8 cellular contexts compared by ENCODE assay signal in genomic region chr6:112087916-112088315, GRCh38. TPM values are rescaled to one million over a fixed set of nuclear protein-coding genes. Genes with fewer than 3 reads are reported as not detected.
DNase-seq lines count a peak whose midpoint lies in the region; ATAC-seq and TF ChIP-seq lines count a peak whose summit lies in the region.

No MANE protein-coding gene starts in this region.

- H3K36me3 Mint-ChIP-seq in stimulated activated memory B cell treated with anti-CD40 and anti-IgM and Interleukin-4, amounts not matched to agents 10 μg/mL and 1 μg/mL and 100 μg/mL, for 72 hours = peaks cover 6% of the 10 kb centered on the region

- peak overlapping the region; percentile 17 for H3K4me3 ChIP-seq in GM12875 (ENCODE audit: low read depth, low read length)
- H3K4me3 ChIP-seq in SJCRH30 = peak overlapping the region; percentile 69
- H3K4me3 ChIP-seq in left ventricle myocardium inferior = peak overlapping the region; percentile 85
- peak overlapping the region; percentile 88 to 93 (median 92) for H3K4me3 ChIP-seq in skeletal muscle tissue (ENCODE audit: low read length in 3 of 3)

- H3K9me3 ChIP-seq in SJCRH30 (replicated peaks) (no peaks in the 10 kb centered on the region), left ventricle myocardium inferior (replicated peaks) (no peaks in the 10 kb centered on the region), skeletal muscle tissue (ENCODE audit: control insufficient read depth in 3 of 3, low read length in 3 of 3) (no peaks in the 10 kb centered on the region)

- no peaks in the 10 kb centered on the region for H3K9me3 Mint-ChIP-seq in stimulated activated memory B cell treated with anti-CD40 and anti-IgM and Interleukin-4, amounts not matched to agents 10 μg/mL and 1 μg/mL and 100 μg/mL, for 72 hours

- H3K4me3 Mint-ChIP-seq in stimulated activated memory B cell treated with anti-CD40 and anti-IgM and Interleukin-4, amounts not matched to agents 10 μg/mL and 1 μg/mL and 100 μg/mL, for 72 hours = no peak overlapping the region

- H3K36me3 ChIP-seq in SJCRH30 (peaks cover 29% of the 10 kb centered on the region), left ventricle myocardium inferior (peaks cover 24% of the 10 kb centered on the region), skeletal muscle tissue (ENCODE audit: control insufficient read depth in 3 of 3, insufficient read depth in 3 of 3, low read length in 3 of 3) (peaks cover 0 to 11% (median 3%) of the 10 kb centered on the region in 3 donors)

- DNase-seq in SJCRH30 (no peak), left ventricle myocardium inferior (no peak), HT-29 (ENCODE audit: low spot score) (no peak)

- ATAC-seq in HG03196 (IDR thresholded peaks at IDR 0.05; ENCODE audit: unreplicated experiment) (no peak), GM18519 (IDR thresholded peaks at IDR 0.05; ENCODE audit: low FRiP score, unreplicated experiment) (no peak)
- ATAC-seq in stimulated activated memory B cell treated with anti-CD40 and anti-IgM and Interleukin-4, amounts not matched to agents 10 μg/mL and 1 μg/mL and 100 μg/mL, for 72 hours = no peak

- H3K27ac ChIP-seq in SJCRH30 (peak overlapping the region; percentile 79), left ventricle myocardium inferior (replicated peaks) (peak overlapping the region; percentile 93), skeletal muscle tissue (ENCODE audit: low read depth, low read length) (peak overlapping the region; percentile 80)

- H3K9ac ChIP-seq in skeletal muscle tissue (ENCODE audit: low read depth in 1 of 3, low read length in 3 of 3) = peak overlapping the region; percentile 84 to 92 (median 87)

- no peaks in the 10 kb centered on the region for H3K4me1 Mint-ChIP-seq in stimulated activated memory B cell treated with anti-CD40 and anti-IgM and Interleukin-4, amounts not matched to agents 10 μg/mL and 1 μg/mL and 100 μg/mL, for 72 hours

- H3K27me3 ChIP-seq in SJCRH30 (no peaks in the 10 kb centered on the region), left ventricle myocardium inferior (ENCODE audit: low read depth) (no peaks in the 10 kb centered on the region), skeletal muscle tissue (ENCODE audit: control insufficient read depth in 3 of 3, insufficient read depth in 3 of 3, low read length in 3 of 3) (no peaks in the 10 kb centered on the region)

- intact Hi-C loops in left ventricle myocardium inferior (cut with micrococcal nuclease) = no loop called here

- no peak overlapping the region for H3K27ac Mint-ChIP-seq in stimulated activated memory B cell treated with anti-CD40 and anti-IgM and Interleukin-4, amounts not matched to agents 10 μg/mL and 1 μg/mL and 100 μg/mL, for 72 hours

- no peak for TF ChIP-seq CTCF in GM12875 (IDR thresholded peaks at IDR 0.05; ENCODE audit: borderline replicate concordance, insufficient read depth, low read depth, low read length)
- TF ChIP-seq CTCF in left ventricle myocardium inferior (IDR thresholded peaks at IDR 0.05; ENCODE audit: borderline replicate concordance) = no peak

- peaks cover 18% of the 10 kb centered on the region for H3K27me3 Mint-ChIP-seq in stimulated activated memory B cell treated with anti-CD40 and anti-IgM and Interleukin-4, amounts not matched to agents 10 μg/mL and 1 μg/mL and 100 μg/mL, for 72 hours

- no peaks in the 10 kb centered on the region for H3K4me1 ChIP-seq in SJCRH30
- peaks cover 51% of the 10 kb centered on the region for H3K4me1 ChIP-seq in left ventricle myocardium inferior
- peaks cover 0 to 15% (median 7%) of the 10 kb centered on the region in 3 donors for H3K4me1 ChIP-seq in skeletal muscle tissue (ENCODE audit: control insufficient read depth in 3 of 3, insufficient read depth in 3 of 3, low read length in 3 of 3)

RNA-seq across cellular contexts. Expression of gene FAM229B, which starts 0.5 kb away (rescaled TPM):
- total RNA-seq in SJCRH30 (2014; rRNA removed; shearing (Covaris generic)) = 53.3 and 53.4 TPM in 2 replicates
- 69.5 TPM for total RNA-seq in left ventricle myocardium inferior
- total RNA-seq in skeletal muscle tissue = 6.3 TPM
- 0.20 and 0.89 TPM in 2 replicates for total RNA-seq in HT-29 (2014; rRNA removed; shearing (Covaris generic))

RNA-seq across cellular contexts. Expression of gene TUBE1, which starts 0.6 kb away (rescaled TPM):
- 71.3 and 84.5 TPM in 2 replicates for total RNA-seq in SJCRH30 (2014; rRNA removed; shearing (Covaris generic))
- total RNA-seq in left ventricle myocardium inferior (28.5 TPM), skeletal muscle tissue (20.9 TPM)
- 9.5 and 11.6 TPM in 2 replicates for total RNA-seq in HT-29 (2014; rRNA removed; shearing (Covaris generic))

RNA-seq across cellular contexts. Expression of gene CCN6, which starts 34.0 kb away (rescaled TPM):
- not detected in 2 replicates for total RNA-seq in SJCRH30 (2014; rRNA removed; shearing (Covaris generic))
- not detected for total RNA-seq in left ventricle myocardium inferior
- not detected for total RNA-seq in skeletal muscle tissue
- total RNA-seq in HT-29 (2014; rRNA removed; shearing (Covaris generic)) = not detected in 2 replicates

Comparison
In these comparisons a context has a peak if more than half of its experiments do, and no peak if none do; other contexts are left out.
1. H3K4me3 ChIP-seq: peak in every context shown above with its lines; median percentile 92 in skeletal muscle tissue; 85 in left ventricle myocardium inferior; 69 in SJCRH30; 17 in GM12875.